Comparison of ENCODE assay signal across 11 cellular contexts in genomic region chr6:111558690-111559192, GRCh38. TPM values are rescaled to one million over a fixed set of nuclear protein-coding genes. Genes with fewer than 3 reads are reported as not detected.
DNase-seq lines count a peak whose midpoint lies in the region; ATAC-seq, FAIRE-seq and TF ChIP-seq lines count a peak whose summit lies in the region.
"Had no signal": no experiment of that assay in that cellular context is flagged by ENCODE, and none has a peak within 500 bp of the region (broad histone marks: within the 10 kb centered on the region; RNA-seq: fewer than 3 reads in every experiment).

No MANE protein-coding gene starts in this region.

- no peak for DNase-seq in IMR-90
- DNase-seq in prostate gland (ENCODE audit: low spot score), result no peak
- DNase-seq in medulla oblongata (ENCODE audit: extremely low spot score), result no peak
- no peak for DNase-seq in SIG-M5 (lab: John Stamatoyannopoulos, UW)
- DNase-seq: anterior cingulate cortex; stimulated activated CD4-positive, alpha-beta T cell treated with anti-CD3 and anti-CD28 coated beads, Interleukin-1b, Interleukin-23, amount 100 ng/mL, for 48 hours had no signal

- peaks cover 22 to 52% of the 10 kb centered on the region in 2 experiments for H3K79me1 ChIP-seq in IMR-90 (ENCODE audit: low read depth in 1 of 2, low read length in 2 of 2)

- no peaks in the 10 kb centered on the region for H3K9me3 ChIP-seq in BLaER1 treated with 17β-estradiol and CSF1 and Interleukin-3, amounts not matched to agents 10 nM and 100 nM (replicated peaks in 1 of 11)
- H3K9me3 ChIP-seq in IMR-90 (ENCODE audit: control insufficient read depth, insufficient read depth, low read length) (no peaks in the 10 kb centered on the region), prostate gland (no peaks in the 10 kb centered on the region)

- H3K27ac ChIP-seq in BLaER1 treated with 17β-estradiol and CSF1 and Interleukin-3, amounts not matched to agents 10 nM and 100 nM, result peak overlapping the region in 9 of 11 experiments; percentile 25 to 62 (median 45); a peak in 12 of 22 replicates
- H3K27ac ChIP-seq in IMR-90 (ENCODE audit: insufficient read depth, low read length), result peak overlapping the region; percentile 2; the same call in 1 of the 2 replicates
- H3K27ac ChIP-seq in prostate gland, result peak overlapping the region; percentile 56 to 69

- H3K27me3 ChIP-seq in BLaER1 treated with 17β-estradiol and CSF1 and Interleukin-3, amounts not matched to agents 10 nM and 100 nM, result no peaks in the 10 kb centered on the region
- H3K27me3 ChIP-seq in IMR-90 (ENCODE audit: control insufficient read depth, insufficient read depth, low read length) (no peaks in the 10 kb centered on the region), prostate gland (replicated peaks; ENCODE audit: insufficient read depth) (no peaks in the 10 kb centered on the region)

- H3K23ac ChIP-seq in IMR-90 (ENCODE audit: low read depth, low read length), result no peak overlapping the region; the same call in 1 of the 2 replicates

- ATAC-seq in IMR-90 (ENCODE audit: low read depth) (no peak), GM19023 (IDR thresholded peaks at IDR 0.05; ENCODE audit: unreplicated experiment) (no peak), HG03045 (IDR thresholded peaks at IDR 0.05; ENCODE audit: unreplicated experiment) (no peak)

- no peak overlapping the region for H4K8ac ChIP-seq in IMR-90 (ENCODE audit: low read depth in 2 of 2, low read length in 2 of 2)

- H3K4me2 ChIP-seq in BLaER1 treated with 17β-estradiol and CSF1 and Interleukin-3, amounts not matched to agents 10 nM and 100 nM, result peak overlapping the region; percentile 6 to 83 (median 60); a peak in 19 of 22 replicates
- H3K4me2 ChIP-seq in IMR-90 (ENCODE audit: low read depth, low read length), result no peak overlapping the region

- H3K4me1 ChIP-seq in BLaER1 treated with 17β-estradiol and CSF1 and Interleukin-3, amounts not matched to agents 10 nM and 100 nM, result peaks cover 17 to 74% (median 48%) of the 10 kb centered on the region in 10 experiments
- peaks cover 8% of the 10 kb centered on the region for H3K4me1 ChIP-seq in IMR-90 (ENCODE audit: control insufficient read depth, insufficient read depth, low read length)
- H3K4me1 ChIP-seq in prostate gland (replicated peaks), result peaks cover 3% of the 10 kb centered on the region

- H2BK20ac ChIP-seq in IMR-90 (ENCODE audit: low read depth, low read length), result no peak overlapping the region

- no peak overlapping the region for H3K4ac ChIP-seq in IMR-90 (ENCODE audit: low read depth, low read length)

- peaks cover 18% of the 10 kb centered on the region for H3K9me1 ChIP-seq in IMR-90 (ENCODE audit: insufficient read depth, low read length)

- H3K9ac ChIP-seq in BLaER1 treated with 17β-estradiol and CSF1 and Interleukin-3, amounts not matched to agents 10 nM and 100 nM, result peak overlapping the region in 7 of 11 experiments; percentile 6 to 59 (median 49); a peak in 8 of 22 replicates
- no peak overlapping the region for H3K9ac ChIP-seq in IMR-90 (ENCODE audit: low read depth, low read length)

- no peak overlapping the region for H3K56ac ChIP-seq in IMR-90 (ENCODE audit: extremely low read depth, insufficient read depth, low read length)

- POLR2A ChIA-PET in IMR-90 (lab: Charles Lee; ENCODE audit: unreplicated experiment), result no interaction called here

- H2BK5ac ChIP-seq in IMR-90 (ENCODE audit: low read depth, low read length, poor library complexity, severe bottlenecking), result no peak overlapping the region

- H2BK120ac ChIP-seq in IMR-90 (ENCODE audit: low read depth, low read length), result no peak overlapping the region

- H2AFZ ChIP-seq in IMR-90 (replicated peaks; ENCODE audit: low read length, poor library complexity), result no peak overlapping the region

- H4K20me1 ChIP-seq in BLaER1 treated with 17β-estradiol and CSF1 and Interleukin-3, amounts not matched to agents 10 nM and 100 nM, result peaks cover 0 to 47% (median 15%) of the 10 kb centered on the region in 11 experiments; a peak in 8 of 22 replicates
- H4K20me1 ChIP-seq in IMR-90 (ENCODE audit: insufficient read depth, low read length), result no peaks in the 10 kb centered on the region

- no TSS peak for BruUV-seq in IMR-90 (replicated peaks; lab: Mats Ljungman, UMichigan)

- in situ Hi-C loops in IMR-90 (cut with MboI; ENCODE audit: low sequenced_read_pairs), result no loop called here

- H4K5ac ChIP-seq in IMR-90 (ENCODE audit: low read depth, low read length), result no peak overlapping the region

- H2AK5ac ChIP-seq in IMR-90 (ENCODE audit: low read depth, low read length), result no peak overlapping the region

- WGBS in IMR-90 (ENCODE audit: extremely low coverage in 2 of 2, insufficient read length in 1 of 2), 2 experiments, result no CpG with 5 or more reads among the region's 1 CpG
- WGBS in prostate gland, result 83% methylated on average over 1 of the region's 1 CpG

- H2BK15ac ChIP-seq in IMR-90 (ENCODE audit: low read depth, low read length), result no peak overlapping the region

- peaks cover 45 to 90% (median 76%) of the 10 kb centered on the region in 11 experiments for H3K36me3 ChIP-seq in BLaER1 treated with 17β-estradiol and CSF1 and Interleukin-3, amounts not matched to agents 10 nM and 100 nM
- H3K36me3 ChIP-seq in IMR-90 (ENCODE audit: control insufficient read depth, insufficient read depth, low read length), result peaks cover 21% of the 10 kb centered on the region
- H3K36me3 ChIP-seq in prostate gland, result peaks cover 0 to 6% of the 10 kb centered on the region in 2 donors

- no peak overlapping the region for H2AK9ac ChIP-seq in IMR-90 (replicated peaks; ENCODE audit: low read depth, low read length, poor library complexity)

- dilution Hi-C loops in IMR-90 (cut with HindIII; ENCODE audit: low sequenced_read_pairs, unreplicated experiment), result no loop called here

- H3K14ac ChIP-seq in IMR-90 (replicated peaks; ENCODE audit: low read depth, low read length), result no peak overlapping the region

- TF ChIP-seq CTCF in IMR-90 (conservative IDR thresholded peaks at IDR 0.05; ENCODE audit: low read depth, low read length), result no peak
- no peak for TF ChIP-seq CTCF in prostate gland (IDR thresholded peaks at IDR 0.05)

- peak; percentile 23 for FAIRE-seq in endometrium (lab: Jason Lieb, UNC)
- FAIRE-seq: urothelium cell line had no signal

- TF ChIP-seq RAD21 in IMR-90 (IDR thresholded peaks at IDR 0.05; ENCODE audit: low read length), result no peak

- H3K18ac ChIP-seq in IMR-90 (ENCODE audit: low read depth, low read length), result no peak overlapping the region

- CTCF ChIA-PET in IMR-90 (lab: Yijun Ruan, JAX), result no interaction called here

- TF ChIP-seq POLR2A in IMR-90 (IDR thresholded peaks at IDR 0.05; ENCODE audit: low read depth, low read length), result no peak
- no peak for TF ChIP-seq POLR2A in prostate gland (IDR thresholded peaks at IDR 0.05)

- intact Hi-C loops in IMR-90 (cut with micrococcal nuclease), result no loop called here
- intact Hi-C loops in prostate gland (cut with DNase I), result no loop called here

- no peak overlapping the region for H4K91ac ChIP-seq in IMR-90 (ENCODE audit: insufficient read depth, low read depth, low read length)

- no peak overlapping the region for H3K4me3 ChIP-seq in BLaER1 treated with 17β-estradiol and CSF1 and Interleukin-3, amounts not matched to agents 10 nM and 100 nM
- H3K4me3 ChIP-seq in IMR-90 (ENCODE audit: insufficient read depth, low read depth, low read length) (no peak overlapping the region), prostate gland (no peak overlapping the region)

TF ChIP-seq in IMR-90, 13 proteins besides CTCF, POLR2A, EP300 and RAD21:
- no peak for TF ChIP-seq ELK1 (IDR thresholded peaks at IDR 0.05; ENCODE audit: borderline replicate concordance, low read depth, low read length)
- no peak for TF ChIP-seq CEBPB (IDR thresholded peaks at IDR 0.05; ENCODE audit: low read depth, low read length)
- no peak for TF ChIP-seq CHD1 (IDR thresholded peaks at IDR 0.05; ENCODE audit: low read depth, low read length)
- no peak for TF ChIP-seq MAFK (IDR thresholded peaks at IDR 0.05; ENCODE audit: low read depth, low read length)
- TF ChIP-seq FOS (IDR thresholded peaks at IDR 0.05; ENCODE audit: low read depth, low read length), result no peak
- TF ChIP-seq MAZ (IDR thresholded peaks at IDR 0.05; ENCODE audit: borderline replicate concordance, low read depth, low read length), result no peak
- no peak for TF ChIP-seq MXI1 (IDR thresholded peaks at IDR 0.05; ENCODE audit: borderline replicate concordance, low read depth, low read length)
- TF ChIP-seq RFX5 (IDR thresholded peaks at IDR 0.05; ENCODE audit: low read depth, low read length), result no peak
- TF ChIP-seq NFE2L2 (IDR thresholded peaks at IDR 0.05; ENCODE audit: low read depth, low read length), result no peak
- no peak for TF ChIP-seq RCOR1 (IDR thresholded peaks at IDR 0.05; ENCODE audit: insufficient replicate concordance, low read length)
- TF ChIP-seq USF2 (IDR thresholded peaks at IDR 0.05; ENCODE audit: low read depth, low read length), result no peak
- no peak for TF ChIP-seq BHLHE40 (IDR thresholded peaks at IDR 0.05; ENCODE audit: low read depth, low read length)
- TF ChIP-seq SMC3 (IDR thresholded peaks at IDR 0.05; ENCODE audit: low read depth, low read length), result no peak

RNA-seq across cellular contexts. Expression of gene TRAF3IP2, which starts 46.9 kb away (rescaled TPM):
- 11.7 and 15.2 TPM in 2 replicates for total RNA-seq in IMR-90 (2012; rRNA removed)
- polyA plus RNA-seq in IMR-90 (2012; rRNA removed), result 12.8 and 14.9 TPM in 2 replicates
- 12.6 and 14.2 TPM in 2 replicates for polyA plus RNA-seq in IMR-90 (2012; cell fraction: cytosol; rRNA removed)
- 8.7 and 9.4 TPM in 2 replicates for polyA plus RNA-seq in IMR-90 (2012; cell fraction: nucleus; rRNA removed; ENCODE audit: low replicate concordance)
- total RNA-seq in prostate gland, result 10 to 100 TPM; 40.2 to 52.4 TPM

Comparison
In these comparisons a context has a peak if more than half of its experiments do, and no peak if none do; other contexts are left out.
1. H3K27ac ChIP-seq: peak in every context shown above with its lines; median percentile 62 in prostate gland; 45 in BLaER1 treated with 17β-estradiol and CSF1 and Interleukin-3, amounts not matched to agents 10 nM and 100 nM; 2 in IMR-90.